ENCODE assay signal across 22 cellular contexts in the genomic region with DNA sequence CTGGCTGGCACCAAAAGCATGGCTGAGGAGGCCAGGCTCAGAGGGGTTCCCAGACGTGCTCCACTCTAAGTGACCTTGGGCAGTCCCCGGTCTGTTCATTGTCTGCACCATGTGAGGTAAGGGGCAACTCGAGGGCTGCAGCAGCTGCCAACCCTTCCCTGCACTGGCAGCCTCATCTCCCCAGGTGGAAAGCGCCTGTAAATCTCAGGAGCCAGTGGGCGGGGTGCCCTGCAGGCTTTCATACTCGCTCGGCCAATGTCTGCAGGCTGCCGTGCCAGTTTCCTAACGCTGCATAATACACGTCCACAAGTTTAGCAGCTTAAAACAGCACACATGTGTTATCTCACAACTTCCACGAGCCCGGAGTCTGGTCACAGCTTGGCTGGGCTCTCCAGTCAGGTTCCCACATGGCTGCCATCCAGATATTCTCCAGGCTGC. TPM values are rescaled to one million over a fixed set of nuclear protein-coding genes. Genes with fewer than 3 reads are reported as not detected.
DNase-seq lines count a peak whose midpoint lies in the region; ATAC-seq and TF ChIP-seq lines count a peak whose summit lies in the region.
"Had no signal": no experiment of that assay in that cellular context is flagged by ENCODE, and none has a peak within 500 bp of the region (broad histone marks: within the 10 kb centered on the region; RNA-seq: fewer than 3 reads in every experiment).

No MANE protein-coding gene starts in this region.

- peak; percentile 58 for DNase-seq in BE2C
- peak; percentile 19 for DNase-seq in ELF-1 (ENCODE audit: low read depth, low spot score)
- no peak for DNase-seq in left colon
- DNase-seq in T-helper 9 cell = no peak
- DNase-seq in HFFc6 = no peak
- DNase-seq: DMS53, erythroblast, KBM-7, NCI-H1105, NCI-H2081 treated with DMSO at 0.1 percent for 48 hours, NCI-H510A had no signal

- H3K36me3 ChIP-seq in BE2C = no peaks in the 10 kb centered on the region
- H3K36me3 ChIP-seq: gastroesophageal sphincter, thoracic aorta had no signal

- peaks cover 22% of the 10 kb centered on the region for H3K27me3 Mint-ChIP-seq in HFFc6 (ENCODE audit: insufficient read depth)
- H3K27me3 Mint-ChIP-seq: central memory CD8-positive, alpha-beta T cell had no signal

- no peaks in the 10 kb centered on the region for H3K9me3 Mint-ChIP-seq in HFFc6
- H3K9me3 Mint-ChIP-seq: activated CD4-positive, alpha-beta T cell treated with anti-CD3 and anti-CD28 coated beads, Interleukin-2, amount 10 ng/mL, durations not matched to agents 24 days and 14 days; central memory CD8-positive, alpha-beta T cell; mesothelial cell of epicardium; natural killer cell treated with Interleukin-12 subunit alpha and Interleukin-12 subunit beta and Interleukin-15 and Interleukin-18, amount 100 ng/mL, for 72 hours had no signal

- H3K4me3 Mint-ChIP-seq in HFFc6 = no peak overlapping the region
- H3K4me3 Mint-ChIP-seq: central memory CD8-positive, alpha-beta T cell; mesothelial cell of epicardium; natural killer cell treated with Interleukin-12 subunit alpha and Interleukin-12 subunit beta and Interleukin-15 and Interleukin-18, amount 100 ng/mL, for 72 hours; stimulated activated effector memory CD8-positive, alpha-beta T cell treated with anti-CD3 and anti-CD28 coated beads, Interleukin-12 subunit alpha, Interleukin-12 subunit beta, amount 100 ng/mL, for 72 hours had no signal

- H3K4me1 ChIP-seq in BE2C = 0 out of 2 replicates have a peak, but pooled peaks cover 2% of the 10 kb centered on the region
- H3K4me1 ChIP-seq: gastroesophageal sphincter, parathyroid adenoma had no signal

- H3K27ac Mint-ChIP-seq in HFFc6 = no peak overlapping the region
- H3K27ac Mint-ChIP-seq: mesothelial cell of epicardium; natural killer cell treated with Interleukin-12 subunit alpha and Interleukin-12 subunit beta and Interleukin-15 and Interleukin-18, amount 100 ng/mL, for 72 hours; stimulated activated effector memory CD8-positive, alpha-beta T cell treated with anti-CD3 and anti-CD28 coated beads, Interleukin-12 subunit alpha, Interleukin-12 subunit beta, amount 100 ng/mL, for 72 hours had no signal

- intact Hi-C loops in left colon (cut with DNase I, micrococcal nuclease) = no loop called here

- H3K9me3 ChIP-seq in BE2C = no peaks in the 10 kb centered on the region
- H3K9me3 ChIP-seq: gastroesophageal sphincter, thoracic aorta had no signal

- H3K4me1 Mint-ChIP-seq in HFFc6 (ENCODE audit: low read depth) = no peaks in the 10 kb centered on the region
- H3K4me1 Mint-ChIP-seq: mesothelial cell of epicardium had no signal

- no peaks in the 10 kb centered on the region for H3K27me3 ChIP-seq in BE2C
- H3K27me3 ChIP-seq: gastroesophageal sphincter had no signal

- H3K36me3 Mint-ChIP-seq in HFFc6 (ENCODE audit: low read depth) = no peaks in the 10 kb centered on the region
- H3K36me3 Mint-ChIP-seq: mesothelial cell of epicardium; natural killer cell treated with Interleukin-12 subunit alpha and Interleukin-12 subunit beta and Interleukin-15 and Interleukin-18, amount 100 ng/mL, for 72 hours; stimulated activated effector memory CD8-positive, alpha-beta T cell treated with anti-CD3 and anti-CD28 coated beads, Interleukin-12 subunit alpha, Interleukin-12 subunit beta, amount 100 ng/mL, for 72 hours had no signal

- ATAC-seq in esophagus mucosa = peak; percentile 39
- ATAC-seq in left colon = peak; percentile 53
- no peak for ATAC-seq in HG03378 (IDR thresholded peaks at IDR 0.05; ENCODE audit: unreplicated experiment)
- ATAC-seq: gastroesophageal sphincter; natural killer cell treated with Interleukin-12 subunit alpha and Interleukin-12 subunit beta and Interleukin-15 and Interleukin-18, amount 100 ng/mL, for 72 hours; stimulated activated effector memory CD8-positive, alpha-beta T cell treated with anti-CD3 and anti-CD28 coated beads, Interleukin-12 subunit alpha, Interleukin-12 subunit beta, amount 100 ng/mL, for 72 hours had no signal

- no peak overlapping the region for H3K4me3 ChIP-seq in BE2C (ENCODE audit: low read depth, low read length)
- H3K4me3 ChIP-seq: gastroesophageal sphincter, thoracic aorta had no signal

- no peak for TF ChIP-seq CTCF in BE2C (IDR thresholded peaks at IDR 0.05; ENCODE audit: low read depth, low read length)
- TF ChIP-seq CTCF in HFFc6 (IDR thresholded peaks at IDR 0.05) = no peak

RNA-seq across cellular contexts. Expression of a gene that starts 12.6 kb away (rescaled TPM):
- not detected for polyA plus RNA-seq in BE2C (2012; ENCODE audit: insufficient read depth, insufficient read length, low read depth)
- total RNA-seq in esophagus mucosa (not detected), left colon (under 1 TPM; 0.12 to 0.67 TPM)
- total RNA-seq in HFFc6 (2021; fragmentation: NEBNext Ultra II Directional; extraction: Animal tissue kit (Norgen Biotek cat#: 25700)) = not detected
- total RNA-seq: natural killer cell treated with Interleukin-12 subunit alpha and Interleukin-12 subunit beta and Interleukin-15 and Interleukin-18, amount 100 ng/mL, for 72 hours had no signal

RNA-seq across cellular contexts. Expression of a gene that starts 34.9 kb away (rescaled TPM):
- not detected for polyA plus RNA-seq in BE2C (2012; ENCODE audit: insufficient read depth, insufficient read length, low read depth)
- total RNA-seq in esophagus mucosa (not detected), left colon (not detected)
- not detected for total RNA-seq in HFFc6 (2021; fragmentation: NEBNext Ultra II Directional; extraction: Animal tissue kit (Norgen Biotek cat#: 25700))
- total RNA-seq: activated CD4-positive, alpha-beta T cell treated with anti-CD3 and anti-CD28 coated beads, Interleukin-2, amount 10 ng/mL, durations not matched to agents 24 days and 14 days; gastroesophageal sphincter; H1; mesothelial cell of epicardium; natural killer cell treated with Interleukin-12 subunit alpha and Interleukin-12 subunit beta and Interleukin-15 and Interleukin-18, amount 100 ng/mL, for 72 hours; thoracic aorta had no signal
- polyA plus RNA-seq: H1 had no signal

Comparison
In these comparisons a context has a peak if more than half of its experiments do, and no peak if none do; other contexts are left out.
1. DNase-seq: peak in BE2C (single experiment) and ELF-1 (single experiment); none in left colon (0 of 2), T-helper 9 cell (single experiment) and HFFc6 (single experiment).